Comparison of ENCODE assay signal across 12 cellular contexts in the genomic region with DNA sequence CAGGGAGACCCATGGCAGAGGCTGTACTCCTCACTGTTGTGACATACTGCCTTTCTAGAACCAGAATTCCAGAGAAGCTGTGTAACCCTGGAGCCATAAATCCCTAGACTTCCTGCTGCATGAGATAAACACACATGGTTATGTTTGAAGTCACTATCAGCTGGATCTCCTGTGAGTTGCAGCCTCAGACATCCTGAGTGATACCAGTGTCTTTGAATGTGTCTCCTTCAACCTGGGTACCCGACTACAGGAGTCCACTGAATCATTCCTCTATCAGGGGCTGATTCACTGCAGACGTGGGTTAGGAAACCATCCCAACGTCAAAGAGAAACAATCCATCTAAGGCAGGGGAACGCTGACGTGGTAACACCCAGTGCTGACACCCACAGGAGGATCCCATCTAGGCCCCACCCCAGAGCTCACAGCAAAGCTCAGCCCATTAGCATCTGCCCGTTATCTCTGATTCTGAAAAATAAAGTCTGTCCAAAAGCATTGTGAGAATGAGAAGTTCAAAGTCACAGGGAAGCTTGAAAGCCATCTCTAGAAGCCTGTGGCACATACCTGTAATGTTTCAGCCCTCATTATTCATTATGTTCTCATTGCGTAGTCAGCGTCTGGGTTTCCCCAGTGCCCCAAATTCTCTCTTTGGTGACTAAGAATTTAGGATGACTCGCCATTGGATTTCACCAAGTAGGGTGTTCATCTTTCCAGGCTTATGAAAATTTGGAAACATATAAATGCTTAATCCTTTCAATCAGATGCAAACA. TPM values are rescaled to one million over a fixed set of nuclear protein-coding genes. Genes with fewer than 3 reads are reported as not detected.
DNase-seq lines count a peak whose midpoint lies in the region; ATAC-seq, FAIRE-seq and TF ChIP-seq lines count a peak whose summit lies in the region.
"Had no signal": no experiment of that assay in that cellular context is flagged by ENCODE, and none has a peak within 500 bp of the region (broad histone marks: within the 10 kb centered on the region; RNA-seq: fewer than 3 reads in every experiment).

No MANE protein-coding gene starts in this region.

- no peaks in the 10 kb centered on the region for H3K4me1 ChIP-seq in HepG2 (ENCODE audit: insufficient read depth, low read length)

- H3K9ac ChIP-seq in HepG2 (ENCODE audit: insufficient read depth, low read depth, low read length), result no peak overlapping the region

- H4K20me1 ChIP-seq in HepG2 (ENCODE audit: insufficient read depth, low read length), result no peaks in the 10 kb centered on the region

- DNase-seq in AG09309 (ENCODE audit: low read depth) (peak; percentile 97), HS-27A (ENCODE audit: low read depth) (peak; percentile 83), astrocyte of the hippocampus (ENCODE audit: low read depth, low spot score) (peak; percentile 73), HepG2 (ENCODE audit: low spot score) (peak; percentile 13), caudate nucleus (lab: John Stamatoyannopoulos, UW) (no peak), GDM1 (lab: John Stamatoyannopoulos, UW) (no peak), NOMO-1 (lab: John Stamatoyannopoulos, UW; ENCODE audit: unreplicated experiment in 2 of 2) (no peak)
- DNase-seq: activated naive CD4-positive, alpha-beta T cell treated with anti-CD3 and anti-CD28 coated beads, Interleukin-2, amount 10 ng/mL, durations not matched to agents 7 days and 5 days; foreskin melanocyte; naive thymus-derived CD8-positive, alpha-beta T cell; NCI-H1092 treated with DMSO at 0.1 percent for 48 hours had no signal

- FAIRE-seq in HepG2 (lab: Jason Lieb, UNC), result no peak

- no peaks in the 10 kb centered on the region for H3K9me3 ChIP-seq in HepG2 (ENCODE audit: low read length)

- in situ Hi-C loops in HepG2 (cut with HindIII; ENCODE audit: extremely low pct_ligation_motif_present, low pct_unique_long_range_greater_than_20kb), result loop anchor here (10.0 kb wide), 1 partner anchor 246 kb away; a partner anchor contains a TSS

- TF ChIP-seq EP300 in HepG2 (IDR thresholded peaks at IDR 0.05; ENCODE audit: low read depth in 2 of 2, low read length in 2 of 2), result no peak
- TF ChIP-seq EP300 in HepG2 (CRISPR knock-in tag; IDR thresholded peaks at IDR 0.05; ENCODE audit: borderline replicate concordance), result no peak

- H3K27ac ChIP-seq in HepG2 (ENCODE audit: extremely low read length, insufficient read depth, low read length), result no peak overlapping the region
- H3K27ac ChIP-seq in caudate nucleus (ENCODE audit: low read depth, low read length), result no peak overlapping the region

- H3K79me2 ChIP-seq in HepG2 (ENCODE audit: insufficient read depth, low read length), result no peaks in the 10 kb centered on the region

- TF ChIP-seq POLR2A in HepG2 (IDR thresholded peaks at IDR 0.05; ENCODE audit: insufficient read depth in 1 of 2, low read depth in 2 of 2, low read length in 2 of 2), result no peak

- no TSS peak for BruUV-seq in HepG2 (replicated peaks; lab: Mats Ljungman, UMichigan)

- CTCF ChIA-PET in HepG2 (lab: Yijun Ruan, JAX; ENCODE audit: low intra/inter-chr PET ratio, low total read pairs), result no interaction called here

- WGBS in HepG2 (ENCODE audit: low lambda C conversion rate), result 37% methylated on average over 6 of the region's 9 CpGs

- H3K36me3 ChIP-seq in HepG2 (replicated peaks in 1 of 2; ENCODE audit: control insufficient read depth in 1 of 2, insufficient read depth in 2 of 2, low read length in 2 of 2), result no peaks in the 10 kb centered on the region

- no peaks in the 10 kb centered on the region for H3K27me3 ChIP-seq in HepG2 (ENCODE audit: control insufficient read depth in 1 of 2, insufficient read depth in 2 of 2, low read length in 2 of 2)

- H3K4me3 ChIP-seq in AG09309 (ENCODE audit: control insufficient read depth, low read depth, low read length) (no peak overlapping the region), HepG2 (replicated peaks in 1 of 3; ENCODE audit: insufficient read depth in 1 of 3, low read depth in 2 of 3, low read length in 3 of 3) (no peak overlapping the region)

- H3K4me2 ChIP-seq in HepG2 (ENCODE audit: low read depth, low read length), result no peak overlapping the region

- TF ChIP-seq RAD21 in HepG2 (CRISPR knock-in tag; IDR thresholded peaks at IDR 0.05), result no peak

- H2AFZ ChIP-seq in HepG2 (ENCODE audit: low read length), result no peak overlapping the region

- TF ChIP-seq CTCF in AG09309 (IDR thresholded peaks at IDR 0.05; ENCODE audit: control insufficient read depth, insufficient read depth, low read depth, low read length, missing control alignments), result no peak
- TF ChIP-seq CTCF in HepG2 (CRISPR knock-in tag; IDR thresholded peaks at IDR 0.05), result no peak

- POLR2A ChIA-PET in HepG2 (lab: Yijun Ruan, JAX), result no interaction called here

- intact Hi-C loops in HepG2 (cut with micrococcal nuclease; ENCODE audit: unreplicated experiment), result no loop called here

- ATAC-seq in HepG2 (no peak; the same call in 2 of the 3 replicates), GM19455 (IDR thresholded peaks at IDR 0.05; ENCODE audit: unreplicated experiment) (no peak)
- ATAC-seq: naive thymus-derived CD8-positive, alpha-beta T cell had no signal

TF ChIP-seq in HepG2, 621 proteins besides CTCF, POLR2A, EP300 and RAD21:
- TF ChIP-seq GABPA (IDR thresholded peaks at IDR 0.05; ENCODE audit: low read depth, low read length) (no peak), GABPA (CRISPR knock-in tag; IDR thresholded peaks at IDR 0.05; ENCODE audit: low read depth) (peak; percentile 25; the same call in 1 of the 2 replicates), TSC22D2 (CRISPR knock-in tag; IDR thresholded peaks at IDR 0.05; ENCODE audit: borderline replicate concordance) (no peak)
- TF ChIP-seq, protein P1, sequence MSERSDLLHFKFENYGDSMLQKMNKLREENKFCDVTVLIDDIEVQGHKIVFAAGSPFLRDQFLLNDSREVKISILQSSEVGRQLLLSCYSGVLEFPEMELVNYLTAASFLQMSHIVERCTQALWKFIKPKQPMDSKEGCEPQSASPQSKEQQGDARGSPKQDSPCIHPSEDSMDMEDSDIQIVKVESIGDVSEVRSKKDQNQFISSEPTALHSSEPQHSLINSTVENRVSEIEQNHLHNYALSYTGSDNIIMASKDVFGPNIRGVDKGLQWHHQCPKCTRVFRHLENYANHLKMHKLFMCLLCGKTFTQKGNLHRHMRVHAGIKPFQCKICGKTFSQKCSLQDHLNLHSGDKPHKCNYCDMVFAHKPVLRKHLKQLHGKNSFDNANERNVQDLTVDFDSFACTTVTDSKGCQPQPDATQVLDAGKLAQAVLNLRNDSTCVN (CRISPR knock-in tag; IDR thresholded peaks at IDR 0.05; ENCODE audit: borderline replicate concordance), result peak; percentile 97

RNA-seq across cellular contexts. Expression of a gene that starts 36.3 kb away (rescaled TPM):
- not detected in 2 replicates for total RNA-seq in HepG2 (2016; rRNA removed; fragmentation: Illumina TruSeq; extraction: Trizol)
- not detected in 2 replicates for total RNA-seq in HepG2 (2016; cell fraction: cytosol; rRNA removed; fragmentation: Illumina TruSeq; extraction: Trizol; ENCODE audit: low read depth)
- total RNA-seq in HepG2 (2016; cell fraction: insoluble cytoplasmic fraction; rRNA removed; fragmentation: Illumina TruSeq; extraction: Trizol), result not detected in 2 replicates
- not detected in 2 replicates for total RNA-seq in HepG2 (2016; cell fraction: membrane; rRNA removed; fragmentation: Illumina TruSeq; extraction: Trizol)
- total RNA-seq in HepG2 (2016; cell fraction: nucleus; rRNA removed; fragmentation: Illumina TruSeq; extraction: Trizol), result not detected in 2 replicates
- 0.04 TPM in 1 of 2 replicates, not detected in the other for polyA plus RNA-seq in HepG2 (2011; rRNA removed)
- polyA plus RNA-seq in HepG2 (2011; cell fraction: cytosol; rRNA removed), result 0.04 and 0.05 TPM in 2 replicates
- not detected in 2 replicates for polyA plus RNA-seq in HepG2 (2011; cell fraction: nucleus; rRNA removed)
- not detected in 2 replicates for polyA plus RNA-seq in HepG2 (2012)
- not detected in 2 replicates for polyA plus RNA-seq in HepG2 (2016; cell fraction: cytosol; fragmentation: Illumina TruSeq; extraction: Trizol; ENCODE audit: low read depth)
- polyA plus RNA-seq in HepG2 (2016; cell fraction: insoluble cytoplasmic fraction; fragmentation: Illumina TruSeq; extraction: Trizol; ENCODE audit: low read depth), result not detected in 2 replicates
- polyA plus RNA-seq in HepG2 (2016; cell fraction: membrane; fragmentation: Illumina TruSeq; extraction: Trizol; ENCODE audit: low read depth), result not detected in 2 replicates
- polyA plus RNA-seq in HepG2 (2016; cell fraction: nucleus; fragmentation: Illumina TruSeq; extraction: Trizol; ENCODE audit: insufficient read depth, low read depth), result not detected in 2 replicates
- 101 TPM in 1 of 2 replicates, not detected in the other for polyA minus RNA-seq in HepG2 (2011; rRNA and poly(A)+ RNA removed; ENCODE audit: low replicate concordance)
- polyA minus RNA-seq in HepG2 (2011; cell fraction: cytosol; rRNA and poly(A)+ RNA removed), result 1.3 and 3.1 TPM in 2 replicates
- polyA minus RNA-seq in HepG2 (2011; cell fraction: nucleus; rRNA and poly(A)+ RNA removed), result 1.1 and 1.8 TPM in 2 replicates

Comparison
In these comparisons a context has a peak if more than half of its experiments do, and no peak if none do; other contexts are left out.
1. DNase-seq: peak in AG09309 (single experiment), HS-27A (single experiment), astrocyte of the hippocampus (single experiment) and HepG2 (single experiment); none in caudate nucleus (0 of 61), GDM1 (single experiment) and NOMO-1 (0 of 2).